24 cellular contexts compared by ENCODE assay signal in genomic region chr19:23482829-23483228, GRCh38.
A peak's percentile ranks its signal among the peaks of the same experiment; 100 is the strongest.
DNase-seq lines count a peak whose midpoint lies in the region; ATAC-seq, FAIRE-seq and TF ChIP-seq lines count a peak whose summit lies in the region.
"Had no signal": no experiment of that assay in that cellular context is flagged by ENCODE, and none has a peak within 500 bp of the region (broad histone marks: within the 10 kb centered on the region; RNA-seq: fewer than 3 reads in every experiment).

No MANE protein-coding gene starts in this region.

- TF ChIP-seq POLR2A in H54 (IDR thresholded peaks at IDR 0.05; ENCODE audit: low read depth, low read length) = no peak

- peaks cover 62% of the 10 kb centered on the region for H3K9me3 ChIP-seq in A673 (ENCODE audit: low read depth, low read length, poor library complexity, severe bottlenecking)
- H3K9me3 ChIP-seq: BE2C had no signal

- H3K27ac ChIP-seq in epithelial cell of prostate (no peak overlapping the region), A673 (ENCODE audit: low read depth, low read length, poor library complexity, severe bottlenecking) (no peak overlapping the region)
- H3K27ac ChIP-seq: A549, GM23248 had no signal

- H3K4me3 ChIP-seq in A673 (ENCODE audit: low read depth, low read length, poor library complexity, severe bottlenecking) = no peak overlapping the region
- H3K4me3 ChIP-seq: A549, GM23248 had no signal

- intact Hi-C loops in A673 (cut with micrococcal nuclease; ENCODE audit: unreplicated experiment) = no loop called here

- no peaks in the 10 kb centered on the region for H3K36me3 ChIP-seq in A673 (ENCODE audit: insufficient read depth, low read length, poor library complexity, severe bottlenecking)
- H3K36me3 ChIP-seq: BE2C had no signal

- H3K27me3 ChIP-seq in A673 (replicated peaks; ENCODE audit: insufficient read depth, low read depth, low read length, poor library complexity) = no peaks in the 10 kb centered on the region
- H3K27me3 ChIP-seq: BE2C had no signal

- no peak for TF ChIP-seq CTCF in A673 (conservative IDR thresholded peaks at IDR 0.05; ENCODE audit: low read depth, low read length)

- no peak for ATAC-seq in HG03139 (IDR thresholded peaks at IDR 0.05; ENCODE audit: unreplicated experiment)
- ATAC-seq: A549, HCT116 had no signal

- POLR2A ChIA-PET in A673 (lab: Charles Lee; ENCODE audit: low non-redundant PET) = no interaction called here

- FAIRE-seq in H54 (lab: Jason Lieb, UNC) = peak; percentile 11
- FAIRE-seq: A549, G401.6, GM12892 had no signal

- CTCF ChIA-PET in A673 (lab: Charles Lee) = no interaction called here

- no TSS peak for BruUV-seq in A673 (replicated peaks; lab: Mats Ljungman, UMichigan)

- DNase-seq in EL (peak; percentile 27), H54 (ENCODE audit: insufficient read length, low spot score) (no peak), RPMI7951 (ENCODE audit: low read depth) (peak; percentile 59), epithelial cell of prostate (ENCODE audit: low read depth, low spot score) (peak; percentile 16), DMS153 (lab: John Stamatoyannopoulos, UW) (no peak), A673 (ENCODE audit: low spot score) (no peak)
- DNase-seq: BE2C, DND-41, GM23248, Kasumi-1, NCI-H1092, NCI-H146, NCI-H2029, NCI-H226, NCI-H510A treated with DMSO at 0.1 percent for 48 hours, NCI-H774, SHP77, SK-N-SH, T-helper 2 cell had no signal

- H3K4me1 ChIP-seq in A673 (ENCODE audit: insufficient read depth, low read length, poor library complexity, severe bottlenecking) = no peaks in the 10 kb centered on the region
- H3K4me1 ChIP-seq: A549, BE2C had no signal

Comparison
In these comparisons a context has a peak if more than half of its experiments do, and no peak if none do; other contexts are left out.
1. DNase-seq: peak in EL (single experiment), RPMI7951 (single experiment) and epithelial cell of prostate (single experiment); none in H54 (single experiment), DMS153 (single experiment) and A673 (single experiment).